In the genomic region with DNA sequence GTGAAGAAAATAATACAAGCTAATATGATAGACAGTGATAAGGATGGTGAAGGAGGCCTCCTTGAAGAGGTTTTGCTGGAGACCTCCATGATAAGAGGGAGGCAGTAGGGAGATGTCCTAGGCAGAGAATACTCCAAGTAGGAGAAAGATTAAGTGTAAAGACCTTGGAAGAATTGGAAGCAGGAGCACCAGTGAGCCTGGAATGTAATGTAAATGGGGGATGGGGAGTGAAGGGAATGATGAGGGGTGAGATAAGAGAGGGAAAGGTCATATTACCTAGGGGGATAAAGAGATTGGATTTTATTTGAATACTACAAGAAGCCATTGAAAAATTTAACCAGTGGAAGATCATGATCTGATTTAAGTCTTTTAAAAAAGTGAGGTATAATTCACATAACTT, we compare ENCODE assay signal across 2 cellular contexts.
TF ChIP-seq lines count a peak whose summit lies in the region.

No MANE protein-coding gene starts in this region.

TF ChIP-seq in HepG2, 621 proteins besides CTCF, POLR2A, EP300 and RAD21:
- TF ChIP-seq ZNF24 (IDR thresholded peaks at IDR 0.05) (no peak), NFE2L1 (CRISPR knock-in tag; IDR thresholded peaks at IDR 0.05; ENCODE audit: borderline replicate concordance) (no peak), HNRNPK (IDR thresholded peaks at IDR 0.05; ENCODE audit: low read depth, low read length, poor library complexity, severe bottlenecking) (peak; percentile 56), FOXA1 (IDR thresholded peaks at IDR 0.05) (no peak), FOXA1 (CRISPR knock-in tag; IDR thresholded peaks at IDR 0.05) (no peak), ZNF766 (CRISPR knock-in tag; IDR thresholded peaks at IDR 0.05; ENCODE audit: borderline replicate concordance) (no peak), ZNF614 (CRISPR knock-in tag; IDR thresholded peaks at IDR 0.05; ENCODE audit: borderline replicate concordance) (no peak)
- TF ChIP-seq, protein P1, sequence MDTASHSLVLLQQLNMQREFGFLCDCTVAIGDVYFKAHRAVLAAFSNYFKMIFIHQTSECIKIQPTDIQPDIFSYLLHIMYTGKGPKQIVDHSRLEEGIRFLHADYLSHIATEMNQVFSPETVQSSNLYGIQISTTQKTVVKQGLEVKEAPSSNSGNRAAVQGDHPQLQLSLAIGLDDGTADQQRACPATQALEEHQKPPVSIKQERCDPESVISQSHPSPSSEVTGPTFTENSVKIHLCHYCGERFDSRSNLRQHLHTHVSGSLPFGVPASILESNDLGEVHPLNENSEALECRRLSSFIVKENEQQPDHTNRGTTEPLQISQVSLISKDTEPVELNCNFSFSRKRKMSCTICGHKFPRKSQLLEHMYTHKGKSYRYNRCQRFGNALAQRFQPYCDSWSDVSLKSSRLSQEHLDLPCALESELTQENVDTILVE (CRISPR knock-in tag; IDR thresholded peaks at IDR 0.05): no peak
TF ChIP-seq in HepG2: peak in this region for 1.

TF ChIP-seq in H1, 55 proteins besides CTCF, POLR2A, EP300 and RAD21:
- TF ChIP-seq TEAD4 (IDR thresholded peaks at IDR 0.05; ENCODE audit: low read depth, low read length) (peak; percentile 68), TAF1 (IDR thresholded peaks at IDR 0.05; ENCODE audit: low read depth, low read length) (no peak)
TF ChIP-seq in H1: peak in this region for 1.
